Comparison of ENCODE assay signal across 10 cellular contexts in the genomic region with DNA sequence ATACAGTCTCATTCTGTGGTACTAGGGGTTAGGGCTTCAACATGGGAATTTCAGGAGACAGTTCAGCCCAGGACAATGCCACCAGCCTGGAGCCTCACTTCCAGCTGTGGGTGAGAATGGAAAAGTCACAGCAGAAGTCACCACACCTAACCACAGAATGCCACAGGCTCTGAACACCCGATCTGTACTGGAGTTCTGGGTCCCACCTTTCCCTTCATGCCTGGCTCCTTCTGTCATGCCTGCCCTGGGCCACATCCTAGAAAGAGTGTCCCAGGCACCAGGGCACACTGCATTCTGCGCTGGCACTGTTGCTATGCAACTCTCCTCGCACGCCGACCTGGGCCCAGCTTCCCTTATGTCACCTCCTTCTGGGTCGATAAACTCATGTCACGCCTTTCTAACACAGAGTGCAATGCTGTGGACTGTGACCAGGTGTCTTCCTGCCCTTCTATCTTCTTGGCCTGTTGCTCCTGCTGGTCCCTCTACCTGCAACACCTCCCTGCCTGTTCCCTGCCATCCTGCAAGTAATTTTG. TPM values are rescaled to one million over a fixed set of nuclear protein-coding genes. Genes with fewer than 3 reads are reported as not detected.
DNase-seq lines count a peak whose midpoint lies in the region; ATAC-seq and TF ChIP-seq lines count a peak whose summit lies in the region.
"Had no signal": no experiment of that assay in that cellular context is flagged by ENCODE, and none has a peak within 500 bp of the region (broad histone marks: within the 10 kb centered on the region; RNA-seq: fewer than 3 reads in every experiment).

No MANE protein-coding gene starts in this region.

- no peak for DNase-seq in T-helper 2 cell treated with Interferon-gamma antibody and Interleukin-4, amounts not matched to agents 5 μg/mL and 100 μg/mL, for 36 hours (ENCODE audit: low spot score)
- DNase-seq in T-helper 2 cell: no peak
- no peak for DNase-seq in central memory CD8-positive, alpha-beta T cell (ENCODE audit: low spot score in 2 of 2)
- DNase-seq in gastrocnemius medialis: no peak
- DNase-seq in cerebellar nuclear complex (lab: John Stamatoyannopoulos, UW): no peak
- DNase-seq in HK-2 (ENCODE audit: unreplicated experiment): no peak
- DNase-seq in chondrocyte (ENCODE audit: low spot score): no peak
- DNase-seq: NCI-H1105 treated with DMSO at 0.1 percent for 48 hours, occipital lobe had no signal

- ATAC-seq in HG03139 (IDR thresholded peaks at IDR 0.05; ENCODE audit: unreplicated experiment) (peak; percentile 45), gastrocnemius medialis (peak in 1 of 2 donors; percentile 8)
- ATAC-seq in central memory CD8-positive, alpha-beta T cell (replicated peaks; ENCODE audit: extremely low read depth, poor library complexity, severe bottlenecking): peak; percentile 61

- H3K27me3 ChIP-seq in gastrocnemius medialis: no peaks in the 10 kb centered on the region

- no peaks in the 10 kb centered on the region for H3K36me3 ChIP-seq in gastrocnemius medialis

- H3K27me3 Mint-ChIP-seq in T-helper 2 cell treated with Interferon-gamma antibody and Interleukin-4, amounts not matched to agents 5 μg/mL and 100 μg/mL, for 36 hours (ENCODE audit: low read depth): no peaks in the 10 kb centered on the region
- no peaks in the 10 kb centered on the region for H3K27me3 Mint-ChIP-seq in central memory CD8-positive, alpha-beta T cell
- no peaks in the 10 kb centered on the region for H3K27me3 Mint-ChIP-seq in chondrocyte (ENCODE audit: low read depth)

- in situ Hi-C loops in gastrocnemius medialis (cut with MboI; ENCODE audit: low sequenced_read_pairs in 4 of 4): no loop called here

- H3K9me3 Mint-ChIP-seq in T-helper 2 cell treated with Interferon-gamma antibody and Interleukin-4, amounts not matched to agents 5 μg/mL and 100 μg/mL, for 36 hours: no peaks in the 10 kb centered on the region
- H3K9me3 Mint-ChIP-seq in central memory CD8-positive, alpha-beta T cell: no peaks in the 10 kb centered on the region
- H3K9me3 Mint-ChIP-seq in chondrocyte (ENCODE audit: low read depth): no peaks in the 10 kb centered on the region

- no peak overlapping the region for H3K4me3 Mint-ChIP-seq in T-helper 2 cell treated with Interferon-gamma antibody and Interleukin-4, amounts not matched to agents 5 μg/mL and 100 μg/mL, for 36 hours
- H3K4me3 Mint-ChIP-seq in central memory CD8-positive, alpha-beta T cell: peak overlapping the region; percentile 71
- no peak overlapping the region for H3K4me3 Mint-ChIP-seq in chondrocyte (ENCODE audit: unreplicated experiment)

- H3K4me1 ChIP-seq in gastrocnemius medialis: peaks cover 68 to 86% of the 10 kb centered on the region in 2 donors

- intact Hi-C loops in gastrocnemius medialis (cut with DNase I; ENCODE audit: low total_unique reads): no loop called here

- H3K27ac Mint-ChIP-seq in T-helper 2 cell treated with Interferon-gamma antibody and Interleukin-4, amounts not matched to agents 5 μg/mL and 100 μg/mL, for 36 hours: peak overlapping the region; percentile 53
- H3K27ac Mint-ChIP-seq in central memory CD8-positive, alpha-beta T cell (ENCODE audit: low read depth): peak overlapping the region; percentile 90
- no peak overlapping the region for H3K27ac Mint-ChIP-seq in chondrocyte (ENCODE audit: unreplicated experiment)

- H3K9me3 ChIP-seq in gastrocnemius medialis: no peaks in the 10 kb centered on the region

- peaks cover 58% of the 10 kb centered on the region for H3K4me1 Mint-ChIP-seq in T-helper 2 cell treated with Interferon-gamma antibody and Interleukin-4, amounts not matched to agents 5 μg/mL and 100 μg/mL, for 36 hours (ENCODE audit: low read depth)
- peaks cover 81% of the 10 kb centered on the region for H3K4me1 Mint-ChIP-seq in central memory CD8-positive, alpha-beta T cell
- no peaks in the 10 kb centered on the region for H3K4me1 Mint-ChIP-seq in chondrocyte (ENCODE audit: low read depth)

- peak overlapping the region; percentile 70 to 87 (median 82) for H3K27ac ChIP-seq in gastrocnemius medialis

- TF ChIP-seq CTCF in gastrocnemius medialis (IDR thresholded peaks at IDR 0.05 in 4 of 5, conservative IDR thresholded peaks at IDR 0.05 in 1 of 5) (no peak), chondrocyte (IDR thresholded peaks at IDR 0.05) (no peak)

- peaks cover 51% of the 10 kb centered on the region for H3K36me3 Mint-ChIP-seq in T-helper 2 cell treated with Interferon-gamma antibody and Interleukin-4, amounts not matched to agents 5 μg/mL and 100 μg/mL, for 36 hours (ENCODE audit: low read depth)
- peaks cover 11% of the 10 kb centered on the region for H3K36me3 Mint-ChIP-seq in central memory CD8-positive, alpha-beta T cell (ENCODE audit: insufficient read depth)
- no peaks in the 10 kb centered on the region for H3K36me3 Mint-ChIP-seq in chondrocyte (ENCODE audit: low read depth)

- no peak overlapping the region for H3K4me3 ChIP-seq in gastrocnemius medialis

- no peak for TF ChIP-seq POLR2A in gastrocnemius medialis (IDR thresholded peaks at IDR 0.05)

RNA-seq across cellular contexts. Expression of a gene that starts 21.2 kb away (rescaled TPM):
- total RNA-seq in gastrocnemius medialis (10 to 100 TPM in 1 of 4 donors, 1 to 10 TPM in 3; 6.0 to 14.8 (median 7.5) TPM), chondrocyte (1.1 to 1.4 TPM in 2 of 3 replicates, not detected in the other)
